23 cellular contexts compared by ENCODE assay signal in genomic region chr16:85089485-85089884, GRCh38. TPM values are rescaled to one million over a fixed set of nuclear protein-coding genes. Genes with fewer than 3 reads are reported as not detected.
A peak's percentile ranks its signal among the peaks of the same experiment; 100 is the strongest.
DNase-seq lines count a peak whose midpoint lies in the region; ATAC-seq, FAIRE-seq and TF ChIP-seq lines count a peak whose summit lies in the region.
"Had no signal": no experiment of that assay in that cellular context is flagged by ENCODE, and none has a peak within 500 bp of the region (broad histone marks: within the 10 kb centered on the region; RNA-seq: fewer than 3 reads in every experiment).

No MANE protein-coding gene starts in this region.

- H3K36me3 ChIP-seq in BJ (ENCODE audit: control insufficient read depth, insufficient read depth, low read length) (no peaks in the 10 kb centered on the region), osteoblast (ENCODE audit: insufficient read depth, low read length) (peaks cover 8% of the 10 kb centered on the region), neural progenitor cell (no peaks in the 10 kb centered on the region)
- H3K36me3 ChIP-seq: vagina had no signal

- peaks cover 4% of the 10 kb centered on the region for H3F3A ChIP-seq in neural progenitor cell (ENCODE audit: low read depth)

- no peaks in the 10 kb centered on the region for H3K9me3 Mint-ChIP-seq in neural progenitor cell
- H3K9me3 Mint-ChIP-seq: activated naive CD8-positive, alpha-beta T cell treated with anti-CD3 and anti-CD28 coated beads, Interleukin-2, amount 10 ng/mL, durations not matched to agents 7 days and 5 days; activated T-helper 1 cell treated with anti-CD3 and anti-CD28 coated beads, Interleukin-12 subunit alpha, Interleukin-12 subunit beta, Interleukin-2, Interleukin-4 antibody, amounts not matched to agents 30 ng/mL and 10 ng/mL and 1 ng/mL, durations not matched to agents 14 hours and 24 hours and 36 hours; central memory CD8-positive, alpha-beta T cell; T-helper 2 cell treated with Interferon-gamma antibody and Interleukin-4, amounts not matched to agents 5 μg/mL and 100 μg/mL, for 36 hours had no signal

- no peak overlapping the region for H3K4me3 Mint-ChIP-seq in neural progenitor cell
- H3K4me3 Mint-ChIP-seq: activated naive CD8-positive, alpha-beta T cell treated with anti-CD3 and anti-CD28 coated beads, Interleukin-2, amount 10 ng/mL, durations not matched to agents 7 days and 5 days; activated T-helper 1 cell treated with anti-CD3 and anti-CD28 coated beads, Interleukin-12 subunit alpha, Interleukin-12 subunit beta, Interleukin-2, Interleukin-4 antibody, amounts not matched to agents 30 ng/mL and 10 ng/mL and 1 ng/mL, durations not matched to agents 14 hours and 24 hours and 36 hours; central memory CD8-positive, alpha-beta T cell; T-helper 2 cell treated with Interferon-gamma antibody and Interleukin-4, amounts not matched to agents 5 μg/mL and 100 μg/mL, for 36 hours had no signal

- no peak for TF ChIP-seq POLR2A in GM12891 (IDR thresholded peaks at IDR 0.05; ENCODE audit: low read depth, low read length)

- H3K4me1 ChIP-seq in osteoblast (ENCODE audit: insufficient read depth, low read length) (no peaks in the 10 kb centered on the region), neural progenitor cell (peaks cover 5% of the 10 kb centered on the region)

- no peak overlapping the region for H2AFZ ChIP-seq in osteoblast (ENCODE audit: low read length)
- H2AFZ ChIP-seq in neural progenitor cell (replicated peaks), result no peak overlapping the region

- H3K9ac ChIP-seq in neural progenitor cell, result no peak overlapping the region

- H3K9me3 ChIP-seq in osteoblast (ENCODE audit: low read depth, low read length), result no peaks in the 10 kb centered on the region
- no peaks in the 10 kb centered on the region for H3K9me3 ChIP-seq in neural progenitor cell (ENCODE audit: low read depth)
- H3K9me3 ChIP-seq: vagina had no signal

- H4K20me1 ChIP-seq in osteoblast (ENCODE audit: insufficient read depth, low read length) (peaks cover 9% of the 10 kb centered on the region), neural progenitor cell (ENCODE audit: low read depth) (no peaks in the 10 kb centered on the region)

- H3K79me2 ChIP-seq in osteoblast (ENCODE audit: insufficient read depth, low read length) (no peaks in the 10 kb centered on the region), neural progenitor cell (ENCODE audit: low read depth) (no peaks in the 10 kb centered on the region)

- H3K4me2 ChIP-seq in osteoblast (ENCODE audit: insufficient read depth, low read length) (no peak overlapping the region), neural progenitor cell (no peak overlapping the region)

- H3K27ac ChIP-seq in RWPE1, result peak overlapping the region; percentile 70
- H3K27ac ChIP-seq in osteoblast (ENCODE audit: low read depth, low read length), result no peak overlapping the region
- no peak overlapping the region for H3K27ac ChIP-seq in neural progenitor cell
- H3K27ac ChIP-seq: vagina had no signal

- POLR2A ChIA-PET in BJ (lab: Charles Lee), result no interaction called here
- POLR2A ChIA-PET in RWPE1 (lab: Yijun Ruan, JAX; ENCODE audit: low non-redundant PET), result no interaction called here

- H3K36me3 Mint-ChIP-seq in neural progenitor cell, result no peaks in the 10 kb centered on the region
- H3K36me3 Mint-ChIP-seq: activated naive CD8-positive, alpha-beta T cell treated with anti-CD3 and anti-CD28 coated beads, Interleukin-2, amount 10 ng/mL, durations not matched to agents 7 days and 5 days had no signal

- H3K27ac Mint-ChIP-seq in neural progenitor cell, result no peak overlapping the region
- H3K27ac Mint-ChIP-seq: activated naive CD8-positive, alpha-beta T cell treated with anti-CD3 and anti-CD28 coated beads, Interleukin-2, amount 10 ng/mL, durations not matched to agents 7 days and 5 days; activated T-helper 1 cell treated with anti-CD3 and anti-CD28 coated beads, Interleukin-12 subunit alpha, Interleukin-12 subunit beta, Interleukin-2, Interleukin-4 antibody, amounts not matched to agents 30 ng/mL and 10 ng/mL and 1 ng/mL, durations not matched to agents 14 hours and 24 hours and 36 hours; T-helper 2 cell treated with Interferon-gamma antibody and Interleukin-4, amounts not matched to agents 5 μg/mL and 100 μg/mL, for 36 hours had no signal

- ATAC-seq in HG02588 (IDR thresholded peaks at IDR 0.05; ENCODE audit: unreplicated experiment), result no peak
- ATAC-seq: HCT116; stimulated activated naive CD8-positive, alpha-beta T cell treated with anti-CD3 and anti-CD28 coated beads, Interleukin-15, Interleukin-2, amounts not matched to agents 100 U/mL and 50 U/mL, for 24 hours had no signal

- peaks cover 29% of the 10 kb centered on the region for H3K4me1 Mint-ChIP-seq in neural progenitor cell

- H3K27me3 Mint-ChIP-seq in neural progenitor cell (ENCODE audit: insufficient read depth, low read depth), result peaks cover 4% of the 10 kb centered on the region
- H3K27me3 Mint-ChIP-seq: central memory CD8-positive, alpha-beta T cell had no signal

- DNase-seq in BJ (ENCODE audit: low read depth), result peak; percentile 10
- DNase-seq in RWPE1 (ENCODE audit: low spot score), result peak; percentile 65
- DNase-seq in fibroblast of gingiva (ENCODE audit: low read depth), result peak; percentile 22
- DNase-seq in osteoblast (ENCODE audit: insufficient read length, low spot score, missing footprints), result peak; percentile 58
- DNase-seq in GM12891 (ENCODE audit: insufficient read length, low spot score), result no peak
- DNase-seq in epidermal melanocyte (ENCODE audit: insufficient read length, low spot score), result no peak
- DNase-seq in neural progenitor cell (ENCODE audit: low spot score), result no peak
- DNase-seq: activated CD8-positive, alpha-beta memory T cell treated with anti-CD3 and anti-CD28 coated beads for 24 hours; activated naive CD8-positive, alpha-beta T cell treated with anti-CD3 and anti-CD28 coated beads, Interleukin-2, amount 10 ng/mL, durations not matched to agents 7 days and 5 days; effector CD8-positive, alpha-beta T cell; NCI-H1105; NCI-H2107; stimulated activated naive CD8-positive, alpha-beta T cell treated with anti-CD3 and anti-CD28 coated beads, Interleukin-15, Interleukin-2, amounts not matched to agents 100 U/mL and 50 U/mL, for 24 hours had no signal

- H3K27me3 ChIP-seq in BJ (ENCODE audit: control insufficient read depth, insufficient read depth, low read length), result no peaks in the 10 kb centered on the region; the same call in 1 of the 2 replicates
- peaks cover 9% of the 10 kb centered on the region for H3K27me3 ChIP-seq in osteoblast (ENCODE audit: insufficient read depth, low read length)
- peaks cover 17% of the 10 kb centered on the region for H3K27me3 ChIP-seq in neural progenitor cell
- H3K27me3 ChIP-seq: vagina had no signal

- TF ChIP-seq CTCF in BJ (IDR thresholded peaks at IDR 0.05; ENCODE audit: insufficient read depth, low read depth, low read length) (no peak), RWPE1 (conservative IDR thresholded peaks at IDR 0.05; ENCODE audit: low read depth) (no peak), osteoblast (IDR thresholded peaks at IDR 0.05; ENCODE audit: extremely low read depth, low read depth, low read length) (no peak), neural progenitor cell (IDR thresholded peaks at IDR 0.05) (no peak)

- H3K4me3 ChIP-seq in BJ (ENCODE audit: low read depth, low read length), result no peak overlapping the region
- H3K4me3 ChIP-seq in osteoblast (ENCODE audit: insufficient read depth, low read length), result no peak overlapping the region
- no peak overlapping the region for H3K4me3 ChIP-seq in neural progenitor cell
- H3K4me3 ChIP-seq: vagina had no signal

- CTCF ChIA-PET in BJ (lab: Yijun Ruan, JAX) (no interaction called here), RWPE1 (lab: Yijun Ruan, JAX) (no interaction called here)

- no peak for FAIRE-seq in GM12891 (lab: Jason Lieb, UNC)
- FAIRE-seq: GM19239 had no signal

TF ChIP-seq in GM12891, 5 proteins besides CTCF, POLR2A, EP300 and RAD21:
- no peak for TF ChIP-seq SPI1 (IDR thresholded peaks at IDR 0.05; ENCODE audit: low read depth, low read length)

RNA-seq across cellular contexts. Expression of gene CIBAR2, which starts 22.8 kb away (rescaled TPM):
- 0.05 TPM in 1 of 2 replicates, not detected in the other for polyA plus RNA-seq in BJ (2011; rRNA removed)
- not detected in 2 replicates for polyA minus RNA-seq in BJ (2011; rRNA and poly(A)+ RNA removed)
- under 0.01 TPM in 1 of 2 replicates, not detected in the other for total RNA-seq in osteoblast
- 0.21 TPM for polyA plus RNA-seq in GM12891 (2012; ENCODE audit: low read depth, missing spikeins)
- total RNA-seq in neural progenitor cell (ENCODE audit: low replicate concordance), result 0.43 TPM in 1 of 2 replicates, not detected in the other
- total RNA-seq: activated naive CD8-positive, alpha-beta T cell treated with anti-CD3 and anti-CD28 coated beads, Interleukin-2, amount 10 ng/mL, durations not matched to agents 7 days and 5 days; activated T-helper 1 cell treated with anti-CD3 and anti-CD28 coated beads, Interleukin-12 subunit alpha, Interleukin-12 subunit beta, Interleukin-2, Interleukin-4 antibody, amounts not matched to agents 30 ng/mL and 10 ng/mL and 1 ng/mL, durations not matched to agents 14 hours and 24 hours and 36 hours; Daoy; mononuclear cell; SK-MEL-5; vagina had no signal

Comparison
In these comparisons a context has a peak if more than half of its experiments do, and no peak if none do; other contexts are left out.
1. DNase-seq: peak in BJ (single experiment), RWPE1 (single experiment), fibroblast of gingiva (single experiment) and osteoblast (single experiment); none in GM12891 (single experiment), epidermal melanocyte (single experiment) and neural progenitor cell (single experiment).